11 cellular contexts compared by ENCODE assay signal in the genomic region with DNA sequence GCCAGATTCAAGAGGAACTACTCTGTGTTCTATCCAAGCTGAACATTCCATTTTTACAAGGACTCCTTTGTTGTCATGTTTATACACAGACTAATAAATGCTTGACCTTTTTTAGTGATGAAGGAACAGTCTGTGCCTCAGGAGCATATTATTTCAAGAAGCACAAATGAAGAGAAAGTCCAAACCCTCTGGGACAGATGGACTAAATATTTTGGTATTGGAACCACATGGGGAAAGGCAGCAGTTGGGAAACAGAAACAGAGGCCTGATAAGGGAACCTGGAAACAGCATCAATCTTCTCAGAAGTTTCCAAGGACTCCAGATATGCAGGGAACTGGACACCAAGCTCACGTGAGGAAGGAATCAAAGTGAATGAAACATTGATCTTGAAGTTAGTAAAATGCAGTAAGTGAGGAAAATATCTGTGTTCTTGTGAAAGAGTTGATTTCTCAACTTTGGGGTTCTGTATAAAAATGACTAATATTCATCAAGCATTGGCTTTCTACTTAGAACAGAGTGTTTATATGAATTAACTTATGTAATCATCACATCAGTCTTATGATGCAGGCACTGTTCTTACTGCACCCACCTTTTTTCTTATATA.
DNase-seq lines count a peak whose midpoint lies in the region; ATAC-seq and TF ChIP-seq lines count a peak whose summit lies in the region.
"Had no signal": no experiment of that assay in that cellular context is flagged by ENCODE, and none has a peak within 500 bp of the region (broad histone marks: within the 10 kb centered on the region; RNA-seq: fewer than 3 reads in every experiment).

No MANE protein-coding gene starts in this region.

- H3K4me3 ChIP-seq in fibroblast of the aortic adventitia (ENCODE audit: low read depth, low read length): no peak overlapping the region
- H3K4me3 ChIP-seq in muscle layer of duodenum (ENCODE audit: low read depth in 1 of 2, low read length in 2 of 2): no peak overlapping the region
- no peak overlapping the region for H3K4me3 ChIP-seq in aorta (ENCODE audit: low read length in 2 of 2)
- H3K4me3 ChIP-seq: SJSA1 had no signal

- peak; percentile 95 for DNase-seq in fibroblast of the aortic adventitia (ENCODE audit: low read depth)
- DNase-seq in aorta: no peak
- DNase-seq in NCI-H345 treated with DMSO at 0.1 percent for 48 hours (lab: John Stamatoyannopoulos, UW; ENCODE audit: unreplicated experiment): no peak
- DNase-seq in activated naive CD4-positive, alpha-beta T cell treated with anti-CD3 and anti-CD28 coated beads, Interleukin-2, amount 10 ng/mL, durations not matched to agents 7 days and 5 days: no peak
- DNase-seq: activated CD4-positive, alpha-beta T cell treated with anti-CD3 and anti-CD28 coated beads, Interleukin-2, amount 10 ng/mL, durations not matched to agents 24 days and 14 days; stimulated activated CD4-positive, alpha-beta T cell treated with anti-CD3 and anti-CD28 coated beads, Interleukin-12 subunit alpha, Interleukin-12 subunit beta, amount 100 ng/mL, for 4 hours had no signal

- CTCF ChIA-PET in activated naive CD4-positive, alpha-beta T cell treated with anti-CD3 and anti-CD28 coated beads, Interleukin-2, amount 10 ng/mL, durations not matched to agents 7 days and 5 days (lab: Charles Lee): no interaction called here

- peaks cover 7 to 11% of the 10 kb centered on the region in 2 donors for H3K4me1 ChIP-seq in muscle layer of duodenum (ENCODE audit: control insufficient read depth in 1 of 2, insufficient read depth in 2 of 2, low read length in 2 of 2)
- peaks cover 0 to 2% of the 10 kb centered on the region in 2 donors for H3K4me1 ChIP-seq in aorta (ENCODE audit: control insufficient read depth in 1 of 2, insufficient read depth in 2 of 2, low read length in 2 of 2)
- H3K4me1 ChIP-seq: SJSA1 had no signal

- H3K27me3 ChIP-seq in muscle layer of duodenum (ENCODE audit: low read depth, low read length) (no peaks in the 10 kb centered on the region), aorta (ENCODE audit: control insufficient read depth in 1 of 2, insufficient read depth in 2 of 2, low read length in 1 of 2) (no peaks in the 10 kb centered on the region)
- H3K27me3 ChIP-seq: SJSA1 had no signal

- peak; percentile 79 for ATAC-seq in aorta (ENCODE audit: low FRiP score)
- ATAC-seq in HG03378 (IDR thresholded peaks at IDR 0.05; ENCODE audit: unreplicated experiment): no peak
- ATAC-seq: activated naive CD4-positive, alpha-beta T cell treated with anti-CD3 and anti-CD28 coated beads, Interleukin-2, amount 50 U/mL, for 72 hours had no signal

- WGBS in aorta, 2 donors: 0 to 3% methylated on average over 1 of the region's 1 CpG

- peak overlapping the region; percentile 91 for H3K27ac ChIP-seq in VCaP
- peak overlapping the region; percentile 75 for H3K27ac ChIP-seq in muscle layer of duodenum (ENCODE audit: low read length)
- peak overlapping the region; percentile 37 to 75 for H3K27ac ChIP-seq in aorta (ENCODE audit: low read depth in 1 of 2, low read length in 2 of 2)
- H3K27ac ChIP-seq: SJSA1 had no signal

- H3K9me3 ChIP-seq in muscle layer of duodenum (ENCODE audit: control insufficient read depth in 1 of 2, low read length in 2 of 2) (no peaks in the 10 kb centered on the region), aorta (ENCODE audit: control insufficient read depth, low read length) (no peaks in the 10 kb centered on the region)
- H3K9me3 ChIP-seq: SJSA1 had no signal

- no peaks in the 10 kb centered on the region for H3K27me3 Mint-ChIP-seq in activated naive CD4-positive, alpha-beta T cell treated with anti-CD3 and anti-CD28 coated beads, Interleukin-2, amount 10 ng/mL, durations not matched to agents 7 days and 5 days
- H3K27me3 Mint-ChIP-seq: activated CD4-positive, alpha-beta T cell treated with anti-CD3 and anti-CD28 coated beads, Interleukin-2, amount 10 ng/mL, durations not matched to agents 24 days and 14 days had no signal

- intact Hi-C loops in aorta (cut with DNase I): no loop called here

- no peaks in the 10 kb centered on the region for H3K36me3 Mint-ChIP-seq in activated naive CD4-positive, alpha-beta T cell treated with anti-CD3 and anti-CD28 coated beads, Interleukin-2, amount 10 ng/mL, durations not matched to agents 7 days and 5 days
- H3K36me3 Mint-ChIP-seq: activated naive CD4-positive, alpha-beta T cell treated with anti-CD3 and anti-CD28 coated beads, Interleukin-2, amount 50 U/mL, for 72 hours had no signal

- H3K4me1 Mint-ChIP-seq in activated naive CD4-positive, alpha-beta T cell treated with anti-CD3 and anti-CD28 coated beads, Interleukin-2, amount 10 ng/mL, durations not matched to agents 7 days and 5 days: peaks cover 3% of the 10 kb centered on the region
- H3K4me1 Mint-ChIP-seq: activated CD4-positive, alpha-beta T cell treated with anti-CD3 and anti-CD28 coated beads, Interleukin-2, amount 10 ng/mL, durations not matched to agents 24 days and 14 days had no signal

- H3K36me3 ChIP-seq in muscle layer of duodenum (ENCODE audit: control insufficient read depth in 1 of 2, insufficient read depth in 2 of 2, low read length in 2 of 2) (no peaks in the 10 kb centered on the region), aorta (ENCODE audit: control insufficient read depth in 1 of 2, insufficient read depth in 2 of 2, low read length in 1 of 2) (no peaks in the 10 kb centered on the region)
- H3K36me3 ChIP-seq: SJSA1 had no signal

- TF ChIP-seq CTCF in VCaP (conservative IDR thresholded peaks at IDR 0.05) (no peak), fibroblast of the aortic adventitia (IDR thresholded peaks at IDR 0.05; ENCODE audit: insufficient read depth, low read length) (no peak)

- H3K4me3 Mint-ChIP-seq in activated naive CD4-positive, alpha-beta T cell treated with anti-CD3 and anti-CD28 coated beads, Interleukin-2, amount 10 ng/mL, durations not matched to agents 7 days and 5 days: no peak overlapping the region
- H3K4me3 Mint-ChIP-seq: activated CD4-positive, alpha-beta T cell treated with anti-CD3 and anti-CD28 coated beads, Interleukin-2, amount 10 ng/mL, durations not matched to agents 24 days and 14 days had no signal

- no peak overlapping the region for H3K27ac Mint-ChIP-seq in activated naive CD4-positive, alpha-beta T cell treated with anti-CD3 and anti-CD28 coated beads, Interleukin-2, amount 10 ng/mL, durations not matched to agents 7 days and 5 days
- H3K27ac Mint-ChIP-seq: activated CD4-positive, alpha-beta T cell treated with anti-CD3 and anti-CD28 coated beads, Interleukin-2, amount 10 ng/mL, durations not matched to agents 24 days and 14 days; activated naive CD4-positive, alpha-beta T cell treated with anti-CD3 and anti-CD28 coated beads, Interleukin-2, amount 50 U/mL, for 72 hours had no signal

- no peaks in the 10 kb centered on the region for H3K9me3 Mint-ChIP-seq in activated naive CD4-positive, alpha-beta T cell treated with anti-CD3 and anti-CD28 coated beads, Interleukin-2, amount 10 ng/mL, durations not matched to agents 7 days and 5 days
- H3K9me3 Mint-ChIP-seq: activated CD4-positive, alpha-beta T cell treated with anti-CD3 and anti-CD28 coated beads, Interleukin-2, amount 10 ng/mL, durations not matched to agents 24 days and 14 days had no signal
